Comparison of ENCODE assay signal across 8 cellular contexts in genomic region chr13:46051958-46052313, GRCh38. TPM values are rescaled to one million over a fixed set of nuclear protein-coding genes. Genes with fewer than 3 reads are reported as not detected.
DNase-seq lines count a peak whose midpoint lies in the region; ATAC-seq and TF ChIP-seq lines count a peak whose summit lies in the region.

No MANE protein-coding gene starts in this region.

- ATAC-seq in CD4-positive, alpha-beta T cell (ENCODE audit: poor library complexity), result peak; percentile 24
- ATAC-seq in HG02943 (IDR thresholded peaks at IDR 0.05; ENCODE audit: low read depth, unreplicated experiment), result peak; percentile 9
- no peak for ATAC-seq in GM18519 (IDR thresholded peaks at IDR 0.05; ENCODE audit: low FRiP score, unreplicated experiment)
- no peak for ATAC-seq in HG03175 (IDR thresholded peaks at IDR 0.05; ENCODE audit: unreplicated experiment)

- no peaks in the 10 kb centered on the region for H3K9me3 ChIP-seq in CD4-positive, alpha-beta T cell (ENCODE audit: control insufficient read depth, low read length)
- H3K9me3 ChIP-seq in adrenal gland (replicated peaks in 1 of 3), result no peaks in the 10 kb centered on the region

- H3K9me3 Mint-ChIP-seq in CD4-positive, alpha-beta T cell, result no peaks in the 10 kb centered on the region

- peaks cover 24% of the 10 kb centered on the region for H3K36me3 Mint-ChIP-seq in CD4-positive, alpha-beta T cell (ENCODE audit: low read depth)

- TF ChIP-seq POLR2A in adrenal gland (IDR thresholded peaks at IDR 0.05), result no peak

- peaks cover 59% of the 10 kb centered on the region for H3K4me1 Mint-ChIP-seq in CD4-positive, alpha-beta T cell (ENCODE audit: low read depth)

- H3K36me3 ChIP-seq in adrenal gland (replicated peaks in 1 of 2), result no peaks in the 10 kb centered on the region
- no peaks in the 10 kb centered on the region for H3K36me3 ChIP-seq in kidney epithelial cell (ENCODE audit: control insufficient read depth, insufficient read depth, low read length)

- peaks cover 10% of the 10 kb centered on the region for H3K27me3 ChIP-seq in CD4-positive, alpha-beta T cell (ENCODE audit: control insufficient read depth, insufficient read depth, low read length)
- no peaks in the 10 kb centered on the region for H3K27me3 ChIP-seq in adrenal gland
- no peaks in the 10 kb centered on the region for H3K27me3 ChIP-seq in kidney epithelial cell (ENCODE audit: control insufficient read depth, insufficient read depth, low read length)

- H3K27ac Mint-ChIP-seq in CD4-positive, alpha-beta T cell, result peak overlapping the region; percentile 86

- 0 to 3% (median 2%) methylated on average over 6 to 7 of the region's 7 CpGs for WGBS in adrenal gland, 4 donors

- CTCF ChIA-PET in CD4-positive, alpha-beta T cell (lab: Charles Lee), result interaction anchor here (0.7 to 1.5 kb wide), 6 partner anchors 9 to 269 kb away, joined by 3 to 7 read pairs (median 4); partner anchors contain the start of gene LCP1

- intact Hi-C loops in CD4-positive, alpha-beta T cell (cut with DNase I, micrococcal nuclease), result loop anchor here (1.0 to 10.0 kb wide), 10 partner anchors 74 to 1475 kb away; partner anchors contain the start of genes GPALPP1 (in 1 of the 2), LCP1 (in 1 of the 2), NUFIP1 (in 1 of the 2) and TPT1 (in 1 of the 2)
- intact Hi-C loops in adrenal gland (cut with DNase I), result no loop called here

- POLR2A ChIA-PET in CD4-positive, alpha-beta T cell (lab: Charles Lee), result interaction anchor here (0.6 to 2.1 kb wide), 15 partner anchors 11 to 716 kb away, joined by 3 to 18 read pairs (median 4); partner anchors contain the start of genes LCP1 and SLC25A30

- H3K27ac ChIP-seq in CD4-positive, alpha-beta T cell (ENCODE audit: low read depth, low read length), result peak overlapping the region; percentile 97
- peak overlapping the region; percentile 90 to 97 (median 94) for H3K27ac ChIP-seq in adrenal gland
- peak overlapping the region; percentile 75 for H3K27ac ChIP-seq in temporal lobe (ENCODE audit: low read depth, low read length)

- peaks cover 7 to 43% of the 10 kb centered on the region in 2 donors for H3K4me1 ChIP-seq in adrenal gland (replicated peaks in 1 of 2)

- H3K4me3 ChIP-seq in adrenal gland, result peak overlapping the region; percentile 27 to 99 (median 86)
- H3K4me3 ChIP-seq in kidney epithelial cell (ENCODE audit: low read depth, low read length), result peak overlapping the region; percentile 69

- DNase-seq in CD4-positive, alpha-beta T cell, result no peak
- DNase-seq in adrenal gland, result no peak
- DNase-seq in kidney epithelial cell (ENCODE audit: low read depth), result no peak
- no peak for DNase-seq in activated CD4-positive, alpha-beta T cell treated with anti-CD3 and anti-CD28 coated beads, Interleukin-2, amount 50 U/mL, for 48 hours

- no peak for TF ChIP-seq CTCF in CD4-positive, alpha-beta T cell (IDR thresholded peaks at IDR 0.05)
- TF ChIP-seq CTCF in adrenal gland (IDR thresholded peaks at IDR 0.05), result no peak
- TF ChIP-seq CTCF in kidney epithelial cell (IDR thresholded peaks at IDR 0.05; ENCODE audit: insufficient read depth, low read length, poor library complexity, severe bottlenecking), result no peak

- H3K4me3 Mint-ChIP-seq in CD4-positive, alpha-beta T cell, result peak overlapping the region; percentile 91

- H3K27me3 Mint-ChIP-seq in CD4-positive, alpha-beta T cell, result peaks cover 22% of the 10 kb centered on the region

RNA-seq across cellular contexts. Expression of gene ZC3H13, which starts 0.6 kb away (rescaled TPM):
- 10 to 100 TPM; 36.5 to 43.8 TPM for total RNA-seq in CD4-positive, alpha-beta T cell
- total RNA-seq in adrenal gland (10 to 100 TPM; 11.2 to 43.9 (median 22.5) TPM), kidney epithelial cell (19.0 and 20.3 TPM in 2 replicates), temporal lobe (36.9 TPM)
- 10 to 100 TPM; 12.2 to 31.8 (median 25.0) TPM for polyA plus RNA-seq in adrenal gland

RNA-seq across cellular contexts. Expression of gene CPB2, which starts 52.9 kb away (rescaled TPM):
- total RNA-seq in CD4-positive, alpha-beta T cell, result not detected
- total RNA-seq in adrenal gland, result under 1 TPM in 1 of 8 donors, not detected in 7; 0.23 TPM
- polyA plus RNA-seq in adrenal gland, result under 1 TPM in 1 of 3 donors, not detected in 2; 0.22 TPM
- not detected in 2 replicates for total RNA-seq in kidney epithelial cell
- total RNA-seq in temporal lobe, result not detected

Comparison
In these comparisons a context has a peak if more than half of its experiments do, and no peak if none do; other contexts are left out.
1. ATAC-seq: peak in CD4-positive, alpha-beta T cell (single experiment) and HG02943 (single experiment); none in GM18519 (single experiment) and HG03175 (single experiment).
2. intact Hi-C loops: an anchor here in CD4-positive, alpha-beta T cell (1.0 to 10.0 kb wide); none called in adrenal gland.
3. Peak in every context shown above with its lines, with median percentiles within 50 percentile points of each other: H3K27ac ChIP-seq.